In genomic region chr1:31152181-31152768, GRCh38 we compare ENCODE assay signal across 11 cellular contexts.
DNase-seq lines count a peak whose midpoint lies in the region; ATAC-seq, FAIRE-seq and TF ChIP-seq lines count a peak whose summit lies in the region.
"Had no signal": no experiment of that assay in that cellular context is flagged by ENCODE, and none has a peak within 500 bp of the region (broad histone marks: within the 10 kb centered on the region; RNA-seq: fewer than 3 reads in every experiment).

No MANE protein-coding gene starts in this region.

- intact Hi-C loops in CD4-positive, alpha-beta memory T cell (cut with micrococcal nuclease) = no loop called here

- POLR2A ChIA-PET in CD4-positive, alpha-beta memory T cell (lab: Charles Lee; ENCODE audit: partially characterized antibody) = no interaction called here

- no peak for TF ChIP-seq CTCF in epithelial cell of esophagus (IDR thresholded peaks at IDR 0.05; ENCODE audit: insufficient read depth, low read depth, low read length, missing control alignments)
- no peak for TF ChIP-seq CTCF in endodermal cell (conservative IDR thresholded peaks at IDR 0.05)
- no peak for TF ChIP-seq CTCF in GM13977 (IDR thresholded peaks at IDR 0.05; ENCODE audit: extremely low read depth, insufficient read depth, missing control alignments)

- DNase-seq in GM12891 (ENCODE audit: insufficient read length, low spot score) (no peak), NCI-H226 (peak; percentile 96), epithelial cell of esophagus (ENCODE audit: low read depth) (peak; percentile 98), renal cortical epithelial cell (ENCODE audit: low read depth) (peak; percentile 69), endodermal cell (no peak), GM13977 (ENCODE audit: low spot score) (no peak)
- no peak for DNase-seq in CD4-positive, alpha-beta memory T cell
- DNase-seq: activated B cell treated with CpG ODN at 0.5 μM for 24 hours, NCI-H2227 treated with DMSO at 0.1 percent for 48 hours had no signal

- no peak overlapping the region for H3K9ac ChIP-seq in endodermal cell (ENCODE audit: extremely low read depth, low read length, poor library complexity, severe bottlenecking)

- no peaks in the 10 kb centered on the region for H3K4me1 ChIP-seq in endodermal cell (ENCODE audit: control insufficient read depth, insufficient read depth, low read length)
- peaks cover 10% of the 10 kb centered on the region for H3K4me1 ChIP-seq in CD4-positive, alpha-beta memory T cell (ENCODE audit: insufficient read depth, low read length)

- H3K36me3 ChIP-seq in endodermal cell (ENCODE audit: control insufficient read depth, insufficient read depth, low read length) = no peaks in the 10 kb centered on the region
- no peaks in the 10 kb centered on the region for H3K36me3 ChIP-seq in CD4-positive, alpha-beta memory T cell (ENCODE audit: insufficient read depth, low read length)

- H3K9me3 Mint-ChIP-seq in endodermal cell = peaks cover 12% of the 10 kb centered on the region
- no peaks in the 10 kb centered on the region for H3K9me3 Mint-ChIP-seq in CD4-positive, alpha-beta memory T cell
- H3K9me3 Mint-ChIP-seq: activated B cell treated with CpG ODN at 0.5 μM for 24 hours; stimulated activated naive CD8-positive, alpha-beta T cell treated with anti-CD3 and anti-CD28 coated beads, Interleukin-15, Interleukin-2, amounts not matched to agents 100 ng/mL and 50 ng/mL, for 24 hours had no signal

- H3K36me3 Mint-ChIP-seq in endodermal cell (ENCODE audit: low read depth) = peaks cover 7% of the 10 kb centered on the region
- no peaks in the 10 kb centered on the region for H3K36me3 Mint-ChIP-seq in CD4-positive, alpha-beta memory T cell

- FAIRE-seq in GM12891 (lab: Jason Lieb, UNC) = peak; percentile 72

- no peak for ATAC-seq in HG02571 (IDR thresholded peaks at IDR 0.05; ENCODE audit: unreplicated experiment)

- CTCF ChIA-PET in CD4-positive, alpha-beta memory T cell (lab: Charles Lee; ENCODE audit: partially characterized antibody) = interaction anchor here (1.1 to 3.7 kb wide), 2 partner anchors 10 to 14 kb away, joined by 4 to 36 read pairs; no protein-coding TSS in a partner anchor

- H3K27ac Mint-ChIP-seq in endodermal cell = no peak overlapping the region
- peak overlapping the region in 1 of 7 donors; percentile 47 for H3K27ac Mint-ChIP-seq in CD4-positive, alpha-beta memory T cell
- H3K27ac Mint-ChIP-seq: activated B cell treated with CpG ODN at 0.5 μM for 24 hours; stimulated activated naive CD8-positive, alpha-beta T cell treated with anti-CD3 and anti-CD28 coated beads, Interleukin-15, Interleukin-2, amounts not matched to agents 100 ng/mL and 50 ng/mL, for 24 hours had no signal

- in situ Hi-C loops in GM13977 (cut with MboI; ENCODE audit: low pct_unique_long_range_greater_than_20kb, low sequenced_read_pairs, unreplicated experiment) = no loop called here

- no peaks in the 10 kb centered on the region for H3K27me3 ChIP-seq in endodermal cell (ENCODE audit: control insufficient read depth, insufficient read depth, low read length, poor library complexity, severe bottlenecking)
- no peaks in the 10 kb centered on the region for H3K27me3 ChIP-seq in CD4-positive, alpha-beta memory T cell (ENCODE audit: insufficient read depth, low read length)

- H3K4me3 Mint-ChIP-seq in endodermal cell = no peak overlapping the region
- no peak overlapping the region for H3K4me3 Mint-ChIP-seq in CD4-positive, alpha-beta memory T cell
- H3K4me3 Mint-ChIP-seq: activated B cell treated with CpG ODN at 0.5 μM for 24 hours; stimulated activated naive CD8-positive, alpha-beta T cell treated with anti-CD3 and anti-CD28 coated beads, Interleukin-15, Interleukin-2, amounts not matched to agents 100 ng/mL and 50 ng/mL, for 24 hours had no signal

- H3K4me3 ChIP-seq in epithelial cell of esophagus (ENCODE audit: low read length) (no peak overlapping the region), endodermal cell (ENCODE audit: low read length) (no peak overlapping the region)
- no peak overlapping the region for H3K4me3 ChIP-seq in CD4-positive, alpha-beta memory T cell (ENCODE audit: low read length in 2 of 2)

- peaks cover 7% of the 10 kb centered on the region for H3K9me3 ChIP-seq in endodermal cell (ENCODE audit: control insufficient read depth, low read length)
- no peaks in the 10 kb centered on the region for H3K9me3 ChIP-seq in CD4-positive, alpha-beta memory T cell (ENCODE audit: control insufficient read depth in 1 of 2, low read length in 2 of 2)

- H3K27ac ChIP-seq in endodermal cell (ENCODE audit: low read depth, low read length) = no peak overlapping the region
- no peak overlapping the region for H3K27ac ChIP-seq in CD4-positive, alpha-beta memory T cell (ENCODE audit: low read depth, low read length)

- H3K27me3 Mint-ChIP-seq in endodermal cell (ENCODE audit: insufficient read depth) = peaks cover 1% of the 10 kb centered on the region
- no peaks in the 10 kb centered on the region for H3K27me3 Mint-ChIP-seq in CD4-positive, alpha-beta memory T cell
- H3K27me3 Mint-ChIP-seq: activated B cell treated with CpG ODN at 0.5 μM for 24 hours; stimulated activated naive CD8-positive, alpha-beta T cell treated with anti-CD3 and anti-CD28 coated beads, Interleukin-15, Interleukin-2, amounts not matched to agents 100 ng/mL and 50 ng/mL, for 24 hours had no signal

- H3K4me1 Mint-ChIP-seq in endodermal cell = peaks cover 8% of the 10 kb centered on the region
- H3K4me1 Mint-ChIP-seq in CD4-positive, alpha-beta memory T cell = peaks cover 9 to 13% (median 12%) of the 10 kb centered on the region in 4 donors

- TF ChIP-seq POLR2A in GM12891 (IDR thresholded peaks at IDR 0.05; ENCODE audit: low read depth, low read length) = no peak

- 91% methylated on average over 6 to 8 of the region's 8 CpGs for WGBS in endodermal cell (ENCODE audit: insufficient coverage in 1 of 2, insufficient read length in 1 of 2), 2 experiments

TF ChIP-seq in GM12891, 5 proteins besides CTCF, POLR2A, EP300 and RAD21:
- TF ChIP-seq PAX5 (IDR thresholded peaks at IDR 0.05; ENCODE audit: insufficient read depth, low read length, severe bottlenecking) (no peak), POU2F2 (IDR thresholded peaks at IDR 0.05; ENCODE audit: low read depth, low read length) (no peak)

Comparison
In these comparisons a context has a peak if more than half of its experiments do, and no peak if none do; other contexts are left out.
1. DNase-seq: peak in NCI-H226 (single experiment), epithelial cell of esophagus (single experiment) and renal cortical epithelial cell (single experiment); none in GM12891 (single experiment), endodermal cell (single experiment), CD4-positive, alpha-beta memory T cell (0 of 5) and GM13977 (single experiment).